1 cellular context compared by ENCODE assay signal in genomic region chr3:99878005-99878404, GRCh38.
A peak's percentile ranks its signal among the peaks of the same experiment; 100 is the strongest.
TF ChIP-seq lines count a peak whose summit lies in the region.

No MANE protein-coding gene starts in this region.

TF ChIP-seq in K562, 482 proteins besides CTCF, POLR2A, EP300 and RAD21 (continued from another document):
- TF ChIP-seq RFX7 (CRISPR knock-in tag; IDR thresholded peaks at IDR 0.05) = no peak
- peak; percentile 57 for TF ChIP-seq C11orf30 (IDR thresholded peaks at IDR 0.05; ENCODE audit: low read depth)
- TF ChIP-seq CEBPG (CRISPR knock-in tag; IDR thresholded peaks at IDR 0.05) = no peak
- peak in 1 of 2 experiments; percentile 56; a peak in 1 of 4 replicates for TF ChIP-seq CEBPG (tag; conservative IDR thresholded peaks at IDR 0.05 in 1 of 2, IDR thresholded peaks at IDR 0.05 in 1 of 2)
- TF ChIP-seq KLF6 (CRISPR knock-in tag; IDR thresholded peaks at IDR 0.05; ENCODE audit: borderline replicate concordance) = no peak
- no peak for TF ChIP-seq ETV5 (CRISPR knock-in tag; IDR thresholded peaks at IDR 0.05; ENCODE audit: low read depth)
- TF ChIP-seq NFXL1 (CRISPR knock-in tag; IDR thresholded peaks at IDR 0.05) = no peak
- TF ChIP-seq ATF1 (CRISPR knock-in tag; IDR thresholded peaks at IDR 0.05) = no peak
- TF ChIP-seq ATF1 (tag; IDR thresholded peaks at IDR 0.05) = peak; percentile 41; the same call in 1 of the 2 replicates
- peak; percentile 91 for TF ChIP-seq ATF3 (IDR thresholded peaks at IDR 0.05)
- no peak for TF ChIP-seq ATF3 (CRISPR knock-in tag; conservative IDR thresholded peaks at IDR 0.05)
- TF ChIP-seq GATAD2B (IDR thresholded peaks at IDR 0.05; ENCODE audit: borderline replicate concordance) = 0 out of 2 replicates have a peak, but pooled peaks have one; percentile 9
- TF ChIP-seq ATF7 (IDR thresholded peaks at IDR 0.05) = peak; percentile 80
- TF ChIP-seq CBFB (CRISPR knock-in tag; IDR thresholded peaks at IDR 0.05) = no peak
- no peak for TF ChIP-seq BDP1 (IDR thresholded peaks at IDR 0.05; ENCODE audit: insufficient read depth, insufficient read length)
- TF ChIP-seq MLX (CRISPR knock-in tag; conservative IDR thresholded peaks at IDR 0.05) = no peak
- TF ChIP-seq JUN (IDR thresholded peaks at IDR 0.05; ENCODE audit: borderline replicate concordance, low read depth, low read length) = peak; percentile 86
- TF ChIP-seq JUN (CRISPR knock-in tag; IDR thresholded peaks at IDR 0.05; ENCODE audit: borderline replicate concordance) = no peak
- no peak for TF ChIP-seq HDGF (IDR thresholded peaks at IDR 0.05)
- TF ChIP-seq ELF2 (CRISPR knock-in tag; IDR thresholded peaks at IDR 0.05) = 0 out of 2 replicates have a peak, but pooled peaks have one; percentile 45
- no peak for TF ChIP-seq GTF3C2 (IDR thresholded peaks at IDR 0.05; ENCODE audit: borderline replicate concordance, extremely low read depth, insufficient read length)
- no peak for TF ChIP-seq SMARCA5 (IDR thresholded peaks at IDR 0.05)
- TF ChIP-seq ZNF12 (CRISPR knock-in tag; IDR thresholded peaks at IDR 0.05) = no peak
- TF ChIP-seq JUND (IDR thresholded peaks at IDR 0.05; ENCODE audit: borderline replicate concordance, low read depth, low read length) = peak; percentile 84
- TF ChIP-seq JUND (tag; IDR thresholded peaks at IDR 0.05; ENCODE audit: borderline replicate concordance, low read depth, low read length) = peak; percentile 86; the same call in 2 of the 3 replicates
- peak; percentile 46; the same call in 1 of the 2 replicates for TF ChIP-seq NFE2L1 (tag; IDR thresholded peaks at IDR 0.05; ENCODE audit: borderline replicate concordance, low read depth)
- peak; percentile 68 for TF ChIP-seq ZNF592 (IDR thresholded peaks at IDR 0.05)
TF ChIP-seq in K562: peak in this region for 24.
